In the genomic region with DNA sequence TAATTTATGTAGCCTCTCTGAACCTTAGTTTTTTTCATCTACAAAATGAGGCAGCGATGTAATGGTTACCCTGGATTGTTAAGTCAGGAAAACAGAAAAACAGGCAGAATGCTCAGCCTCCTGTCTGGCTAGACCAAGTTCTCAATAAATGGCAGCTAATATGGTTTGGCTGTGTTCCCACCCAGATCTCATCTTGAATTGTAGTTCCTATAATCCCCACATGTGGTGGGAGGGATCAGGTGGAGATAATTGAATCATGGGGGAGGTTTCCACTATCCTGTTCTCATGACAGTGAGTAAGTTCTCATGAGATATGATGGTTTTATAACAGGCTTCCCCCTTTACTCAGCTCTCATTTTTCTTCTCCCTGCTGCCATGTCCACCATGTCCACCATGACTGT, we compare ENCODE assay signal across 28 cellular contexts.
"Had no signal": no experiment of that assay in that cellular context is flagged by ENCODE, and none has a peak within 500 bp of the region (broad histone marks: within the 10 kb centered on the region; RNA-seq: fewer than 3 reads in every experiment).

No MANE protein-coding gene starts in this region.

- H3K27me3 ChIP-seq: adrenal gland, body of pancreas, foreskin keratinocyte, gastrocnemius medialis, heart left ventricle had no signal

- ATAC-seq: activated CD4-positive, CD25-positive, alpha-beta regulatory T cell treated with anti-CD3 and anti-CD28 coated beads, Interleukin-2, amount 50 U/mL, for 24 hours; activated CD8-positive, alpha-beta memory T cell treated with anti-CD3 and anti-CD28 coated beads, Interleukin-2, amount 10 ng/mL, durations not matched to agents 7 days and 5 days; activated CD8-positive, alpha-beta T cell treated with anti-CD3 and anti-CD28 coated beads, Interleukin-2, amount 10 ng/mL, durations not matched to agents 7 days and 5 days; activated naive CD8-positive, alpha-beta T cell treated with anti-CD3 and anti-CD28 coated beads, Interleukin-2, amount 50 U/mL, for 24 hours; body of pancreas; esophagus mucosa; foreskin keratinocyte; gastrocnemius medialis; heart left ventricle; T-helper 17 cell had no signal

- H3K36me3 ChIP-seq: adrenal gland, gastrocnemius medialis, heart left ventricle, WERI-Rb-1 had no signal

- H3K27ac ChIP-seq: adrenal gland, body of pancreas, foreskin keratinocyte, gastrocnemius medialis, heart left ventricle, WERI-Rb-1 had no signal

- H3K4me1 ChIP-seq: adrenal gland, body of pancreas, foreskin keratinocyte, gastrocnemius medialis, heart left ventricle had no signal

- H3K9me3 ChIP-seq: adrenal gland, body of pancreas, gastrocnemius medialis, heart left ventricle had no signal

- H3K4me3 ChIP-seq: adrenal gland, body of pancreas, gastrocnemius medialis, heart left ventricle had no signal

- DNase-seq: activated B cell treated with CpG ODN at 0.5 μM for 24 hours; activated CD4-positive, alpha-beta memory T cell treated with anti-CD3 and anti-CD28 coated beads for 36 hours; activated CD4-positive, alpha-beta T cell treated with anti-CD3 and anti-CD28 coated beads for 48 hours; activated CD4-positive, alpha-beta T cell treated with anti-CD3 and anti-CD28 coated beads, Interleukin-2, amount 50 U/mL, for 1 hour; activated CD8-positive, alpha-beta memory T cell treated with anti-CD3 and anti-CD28 coated beads, Interleukin-2, amount 10 ng/mL, durations not matched to agents 7 days and 5 days; activated CD8-positive, alpha-beta memory T cell treated with anti-CD3 and anti-CD28 coated beads, Interleukin-2, amount 50 U/mL, for 4 hours; activated CD8-positive, alpha-beta T cell treated with anti-CD3 and anti-CD28 coated beads, Interleukin-2, amount 10 ng/mL, durations not matched to agents 7 days and 5 days; activated effector memory CD4-positive, alpha-beta T cell treated with anti-CD3 and anti-CD28 coated beads, Interleukin-2, amount 50 U/mL, for 16 hours; activated naive CD4-positive, alpha-beta T cell treated with anti-CD3 and anti-CD28 coated beads for 36 hours; activated naive CD8-positive, alpha-beta T cell treated with anti-CD3 and anti-CD28 coated beads for 36 hours; activated naive CD8-positive, alpha-beta T cell treated with anti-CD3 and anti-CD28 coated beads, Interleukin-2, amount 50 U/mL, for 24 hours; activated T-cell treated with anti-CD3 and anti-CD28 coated beads, Interleukin-2, amount 50 U/mL, for 1 hour; activated T-cell treated with anti-CD3 and anti-CD28 coated beads, Interleukin-2, amount 50 U/mL, for 48 hours; adrenal gland; amygdala; aorta; body of pancreas; effector memory CD4-positive, alpha-beta T cell; endodermal cell; foreskin keratinocyte; gastrocnemius medialis; glutamatergic neuron; heart left ventricle; T-helper 17 cell; T1000; WERI-Rb-1 had no signal
